In genomic region chr22:30265851-30266444, GRCh38 we compare ENCODE assay signal across 9 cellular contexts. TPM values are rescaled to one million over a fixed set of nuclear protein-coding genes. Genes with fewer than 3 reads are reported as not detected.
DNase-seq lines count a peak whose midpoint lies in the region; ATAC-seq, FAIRE-seq and TF ChIP-seq lines count a peak whose summit lies in the region.
"Had no signal": no experiment of that assay in that cellular context is flagged by ENCODE, and none has a peak within 500 bp of the region (broad histone marks: within the 10 kb centered on the region; RNA-seq: fewer than 3 reads in every experiment).

No MANE protein-coding gene starts in this region.

- FAIRE-seq in GM18507 (lab: Jason Lieb, UNC), result peak; percentile 95

- H3K4me1 Mint-ChIP-seq in T-helper 1 cell treated with Interleukin-12 subunit alpha and Interleukin-12 subunit beta and Interleukin-4 antibody, amounts not matched to agents 30 μg/mL and 1 μg/mL, for 36 hours (ENCODE audit: low read depth), result peaks cover 59% of the 10 kb centered on the region

- H3K4me3 ChIP-seq in neutrophil (ENCODE audit: low read depth in 1 of 2, low read length in 1 of 2) (peak overlapping the region; percentile 96 to 99), urinary bladder (ENCODE audit: low read depth, low read length) (peak overlapping the region; percentile 15)

- peak; percentile 50 for ATAC-seq in HG02943 (IDR thresholded peaks at IDR 0.05; ENCODE audit: low read depth, unreplicated experiment)

- peak; percentile 36 for TF ChIP-seq CTCF in neutrophil (IDR thresholded peaks at IDR 0.05)

- WGBS in urinary bladder, result 73% methylated on average over 24 of the region's 24 CpGs

- H3K36me3 ChIP-seq in neutrophil (peaks cover 25% of the 10 kb centered on the region), urinary bladder (ENCODE audit: insufficient read depth) (no peaks in the 10 kb centered on the region)

- no peaks in the 10 kb centered on the region for H3K27me3 Mint-ChIP-seq in T-helper 1 cell treated with Interleukin-12 subunit alpha and Interleukin-12 subunit beta and Interleukin-4 antibody, amounts not matched to agents 30 μg/mL and 1 μg/mL, for 36 hours (ENCODE audit: low read depth)

- H3K36me3 Mint-ChIP-seq in T-helper 1 cell treated with Interleukin-12 subunit alpha and Interleukin-12 subunit beta and Interleukin-4 antibody, amounts not matched to agents 30 μg/mL and 1 μg/mL, for 36 hours (ENCODE audit: low read depth), result peaks cover 62% of the 10 kb centered on the region

- H3K9me3 Mint-ChIP-seq in T-helper 1 cell treated with Interleukin-12 subunit alpha and Interleukin-12 subunit beta and Interleukin-4 antibody, amounts not matched to agents 30 μg/mL and 1 μg/mL, for 36 hours, result no peaks in the 10 kb centered on the region

- H3K9me3 ChIP-seq in neutrophil, result no peaks in the 10 kb centered on the region

- DNase-seq in GM18507 (ENCODE audit: extremely low spot score, insufficient read length, low read depth), result peak; percentile 71
- DNase-seq in activated naive CD8-positive, alpha-beta T cell treated with anti-CD3 and anti-CD28 coated beads, Interleukin-2, amount 50 U/mL, for 16 hours (ENCODE audit: low read depth, low spot score), result peak; percentile 77
- DNase-seq in hepatic stellate cell (ENCODE audit: low spot score), result no peak
- no peak for DNase-seq in NCI-H1105 (lab: John Stamatoyannopoulos, UW)

- H3K4me1 ChIP-seq in neutrophil (ENCODE audit: control insufficient read depth in 1 of 2, insufficient read depth in 1 of 2, low read depth in 1 of 2, low read length in 1 of 2) (peaks cover 90 to 98% of the 10 kb centered on the region in 2 experiments), urinary bladder (ENCODE audit: insufficient read depth) (no peaks in the 10 kb centered on the region)

- H3K27me3 ChIP-seq in neutrophil, result no peaks in the 10 kb centered on the region

- H3K27ac ChIP-seq in neutrophil (peak overlapping the region; percentile 100), urinary bladder (ENCODE audit: low read depth) (peak overlapping the region; percentile 35)

- peak overlapping the region; percentile 97 for H3K27ac Mint-ChIP-seq in T-helper 1 cell treated with Interleukin-12 subunit alpha and Interleukin-12 subunit beta and Interleukin-4 antibody, amounts not matched to agents 30 μg/mL and 1 μg/mL, for 36 hours

- H3K4me3 Mint-ChIP-seq in T-helper 1 cell treated with Interleukin-12 subunit alpha and Interleukin-12 subunit beta and Interleukin-4 antibody, amounts not matched to agents 30 μg/mL and 1 μg/mL, for 36 hours, result peak overlapping the region; percentile 98

RNA-seq across cellular contexts. Expression of gene OSM, which starts 0.7 kb away (rescaled TPM):
- total RNA-seq in urinary bladder, result 0.32 TPM
- polyA plus RNA-seq in urinary bladder, result 1.3 TPM
- total RNA-seq: LHCN-M2 had no signal

RNA-seq across cellular contexts. Expression of gene LIF, which starts 19.4 kb away (rescaled TPM):
- total RNA-seq in urinary bladder, result 4.8 TPM
- polyA plus RNA-seq in urinary bladder, result 1.1 TPM

RNA-seq across cellular contexts. Expression of gene CASTOR1, which starts 23.4 kb away (rescaled TPM):
- total RNA-seq in urinary bladder, result 7.5 TPM
- polyA plus RNA-seq in urinary bladder, result 21.7 TPM

Comparison
In these comparisons a context has a peak if more than half of its experiments do, and no peak if none do; other contexts are left out.
1. DNase-seq: peak in GM18507 (single experiment) and activated naive CD8-positive, alpha-beta T cell treated with anti-CD3 and anti-CD28 coated beads, Interleukin-2, amount 50 U/mL, for 16 hours (single experiment); none in hepatic stellate cell (single experiment) and NCI-H1105 (single experiment).